In genomic region chr21:37829447-37829846, GRCh38 we compare ENCODE assay signal across 12 cellular contexts.
DNase-seq lines count a peak whose midpoint lies in the region; ATAC-seq, FAIRE-seq and TF ChIP-seq lines count a peak whose summit lies in the region.
"Had no signal": no experiment of that assay in that cellular context is flagged by ENCODE, and none has a peak within 500 bp of the region (broad histone marks: within the 10 kb centered on the region; RNA-seq: fewer than 3 reads in every experiment).

No MANE protein-coding gene starts in this region.

- no peak overlapping the region for H3K4me3 Mint-ChIP-seq in Calu3 (ENCODE audit: low read depth, unreplicated experiment)
- H3K4me3 Mint-ChIP-seq: activated T-helper 1 cell treated with anti-CD3 and anti-CD28 coated beads, Interleukin-12 subunit alpha, Interleukin-12 subunit beta, Interleukin-2, Interleukin-4 antibody, amounts not matched to agents 30 ng/mL and 10 ng/mL and 1 ng/mL, durations not matched to agents 14 hours and 24 hours and 36 hours; nephron progenitor cell had no signal

- in situ Hi-C loops in GM12878 (cut with MboI) = no loop called here

- H3K79me2 ChIP-seq in GM12878 (ENCODE audit: control insufficient read depth, insufficient read depth, low read length) = no peaks in the 10 kb centered on the region

- no peaks in the 10 kb centered on the region for H3K36me3 Mint-ChIP-seq in Calu3 (ENCODE audit: insufficient read depth, unreplicated experiment)

- no peak overlapping the region for H2AFZ ChIP-seq in GM12878 (ENCODE audit: control insufficient read depth, low read depth, low read length)

- no peak overlapping the region for H3K27ac ChIP-seq in GM12878 (ENCODE audit: control insufficient read depth, insufficient read depth)
- H3K27ac ChIP-seq: esophagus squamous epithelium had no signal

- BruUV-seq in Calu3 (replicated peaks; lab: Mats Ljungman, UMichigan) = no TSS peak
- BruUV-seq in GM12878 (replicated peaks; lab: Mats Ljungman, UMichigan) = no TSS peak

- CTCF ChIA-PET in Calu3 (lab: Charles Lee) = no interaction called here
- CTCF ChIA-PET in GM12878 (lab: Yijun Ruan, JAX) = interaction anchor here (0.8 kb wide), 1 partner anchor 37 kb away, joined by 3 read pairs; no protein-coding TSS in a partner anchor

- no peak overlapping the region for H3K4me3 ChIP-seq in GM12878
- H3K4me3 ChIP-seq: esophagus squamous epithelium had no signal

- H3K27me3 Mint-ChIP-seq in Calu3 (ENCODE audit: unreplicated experiment) = peaks cover 45% of the 10 kb centered on the region

- FAIRE-seq in GM12878 (lab: Jason Lieb, UNC) = no peak
- FAIRE-seq: G401.6 had no signal

- H3K36me3 ChIP-seq in GM12878 (ENCODE audit: control insufficient read depth in 2 of 2, insufficient read depth in 2 of 2, low read length in 1 of 2) = no peaks in the 10 kb centered on the region
- H3K36me3 ChIP-seq: esophagus squamous epithelium had no signal

- H4K20me1 ChIP-seq in GM12878 (ENCODE audit: control insufficient read depth, insufficient read depth) = no peaks in the 10 kb centered on the region

- no peaks in the 10 kb centered on the region; the same call in 2 of the 3 replicates for H3K9me3 ChIP-seq in GM12878 (replicated peaks; ENCODE audit: control insufficient read depth, insufficient read depth, low read length)
- H3K9me3 ChIP-seq: esophagus squamous epithelium had no signal

- H3K27ac Mint-ChIP-seq in Calu3 (ENCODE audit: unreplicated experiment) = no peak overlapping the region
- H3K27ac Mint-ChIP-seq: activated T-helper 1 cell treated with anti-CD3 and anti-CD28 coated beads, Interleukin-12 subunit alpha, Interleukin-12 subunit beta, Interleukin-2, Interleukin-4 antibody, amounts not matched to agents 30 ng/mL and 10 ng/mL and 1 ng/mL, durations not matched to agents 14 hours and 24 hours and 36 hours had no signal

- H3K4me2 ChIP-seq in GM12878 (ENCODE audit: control insufficient read depth, insufficient read depth) = no peak overlapping the region

- no peak overlapping the region for H3K9ac ChIP-seq in GM12878 (ENCODE audit: control insufficient read depth, insufficient read depth, low read length)

- TF ChIP-seq CTCF in Calu3 (IDR thresholded peaks at IDR 0.05; ENCODE audit: unreplicated experiment) (no peak), GM12878 (IDR thresholded peaks at IDR 0.05 in 2 of 3, conservative IDR thresholded peaks at IDR 0.05 in 1 of 3; ENCODE audit: control insufficient read depth in 2 of 3, extremely low read depth in 1 of 3, insufficient read depth in 1 of 3, low read depth in 3 of 3, low read length in 3 of 3) (no peak)

- no peaks in the 10 kb centered on the region for H3K4me1 ChIP-seq in GM12878 (ENCODE audit: control insufficient read depth, insufficient read depth, low read length)
- H3K4me1 ChIP-seq: esophagus squamous epithelium had no signal

- SMC1A ChIA-PET in GM12878 (lab: Charles Lee; ENCODE audit: uncharacterized antibody, unreplicated experiment) = interaction anchor here (0.9 kb wide), 1 partner anchor 36 kb away, joined by 3 read pairs; no protein-coding TSS in a partner anchor

- intact Hi-C loops in Calu3 (cut with micrococcal nuclease; ENCODE audit: unreplicated experiment) = no loop called here
- intact Hi-C loops in GM12878 (cut with micrococcal nuclease; ENCODE audit: unreplicated experiment) = no loop called here

- DNase-seq in Calu3 = peak; percentile 11
- peak; percentile 91 for DNase-seq in NCI-H1694 treated with DMSO at 0.1 percent for 48 hours (lab: John Stamatoyannopoulos, UW)
- no peak for DNase-seq in GM12878 (ENCODE audit: low read depth, low spot score)
- DNase-seq in mucosa of gallbladder (ENCODE audit: low spot score) = peak; percentile 57
- DNase-seq: esophagus squamous epithelium had no signal

- ATAC-seq in GM12878 = peak; percentile 74
- no peak for ATAC-seq in GM18873 (IDR thresholded peaks at IDR 0.05; ENCODE audit: low FRiP score, unreplicated experiment)
- no peak for ATAC-seq in HG02588 (IDR thresholded peaks at IDR 0.05; ENCODE audit: unreplicated experiment)
- ATAC-seq in HG02981 (IDR thresholded peaks at IDR 0.05; ENCODE audit: unreplicated experiment) = no peak
- no peak for ATAC-seq in GM18502 (IDR thresholded peaks at IDR 0.05; ENCODE audit: poor library complexity, unreplicated experiment)

- 14% methylated on average over 4 of the region's 4 CpGs for WGBS in GM12878 (ENCODE audit: insufficient coverage, insufficient replicate concordance, low lambda C conversion rate, missing lambda C conversion rate)

- TF ChIP-seq POLR2A in GM12878 (IDR thresholded peaks at IDR 0.05; ENCODE audit: low read depth, low read length) = no peak

- RAD21 ChIA-PET in GM12878 (lab: Charles Lee; ENCODE audit: unreplicated experiment) = interaction anchor here (2.1 kb wide), 1 partner anchor 36 kb away, joined by 5 read pairs; no protein-coding TSS in a partner anchor

- no peaks in the 10 kb centered on the region; a peak in 1 of 4 replicates for H3K27me3 ChIP-seq in GM12878 (replicated peaks in 1 of 2; ENCODE audit: control insufficient read depth in 2 of 2, insufficient read depth in 2 of 2, low read length in 1 of 2)

- TF ChIP-seq EP300 in GM12878 (IDR thresholded peaks at IDR 0.05; ENCODE audit: borderline replicate concordance in 1 of 2, control insufficient read depth in 1 of 2, low read depth in 2 of 2, low read length in 2 of 2) = no peak

- H3K4me1 Mint-ChIP-seq in Calu3 (ENCODE audit: low read depth, unreplicated experiment) = no peaks in the 10 kb centered on the region

- POLR2A ChIA-PET in GM12878 (lab: Charles Lee) = no interaction called here

- H3K9me3 Mint-ChIP-seq in Calu3 (ENCODE audit: low read depth, unreplicated experiment) = no peaks in the 10 kb centered on the region
- H3K9me3 Mint-ChIP-seq: activated T-helper 1 cell treated with anti-CD3 and anti-CD28 coated beads, Interleukin-12 subunit alpha, Interleukin-12 subunit beta, Interleukin-2, Interleukin-4 antibody, amounts not matched to agents 30 ng/mL and 10 ng/mL and 1 ng/mL, durations not matched to agents 14 hours and 24 hours and 36 hours had no signal

- no peak for TF ChIP-seq RAD21 in GM12878 (IDR thresholded peaks at IDR 0.05; ENCODE audit: insufficient read depth, low read depth, low read length)

TF ChIP-seq in GM12878, 131 proteins besides CTCF, POLR2A, EP300 and RAD21:
- TF ChIP-seq BHLHE40 (IDR thresholded peaks at IDR 0.05; ENCODE audit: borderline replicate concordance in 1 of 2, low read depth in 2 of 2, low read length in 1 of 2) (0 out of 4 replicates have a peak, but pooled peaks of 1 of the 2 experiments have one; percentile 8), SREBF1 (IDR thresholded peaks at IDR 0.05; ENCODE audit: low read length) (no peak), IKZF1 (conservative IDR thresholded peaks at IDR 0.05) (0 out of 2 replicates have a peak, but pooled peaks have one; percentile 20)
TF ChIP-seq in GM12878: peak in this region for 2.
